1 cellular context compared by ENCODE assay signal in the genomic region with DNA sequence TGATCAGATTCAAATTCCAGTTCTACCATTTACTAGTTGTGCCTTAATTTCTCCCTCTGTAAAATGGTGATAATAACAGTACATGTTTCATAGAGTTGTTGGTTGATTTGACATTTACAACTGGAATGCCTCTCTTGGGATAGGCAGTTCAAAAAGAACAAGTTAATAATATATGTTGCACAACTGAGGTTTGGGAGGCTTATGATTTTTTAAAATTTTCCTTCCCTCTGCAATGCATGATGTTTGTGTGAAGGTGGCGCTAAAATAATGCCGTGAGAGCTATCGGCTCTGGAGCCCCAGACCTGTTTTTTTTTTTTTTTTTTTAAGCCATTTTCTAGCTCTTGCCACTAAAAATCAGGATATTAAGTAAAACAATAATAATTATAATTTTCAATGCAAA.
TF ChIP-seq lines count a peak whose summit lies in the region.

No MANE protein-coding gene starts in this region.

TF ChIP-seq in K562, 482 proteins besides CTCF, POLR2A, EP300 and RAD21:
- TF ChIP-seq ZNF384 (IDR thresholded peaks at IDR 0.05; ENCODE audit: low read depth, low read length) (peak; percentile 98), JUND (IDR thresholded peaks at IDR 0.05; ENCODE audit: borderline replicate concordance, low read depth, low read length) (peak; percentile 24; the same call in 1 of the 2 replicates), JUND (tag; IDR thresholded peaks at IDR 0.05; ENCODE audit: borderline replicate concordance, low read depth, low read length) (no peak), ELF4 (CRISPR knock-in tag; IDR thresholded peaks at IDR 0.05) (no peak), SAFB (IDR thresholded peaks at IDR 0.05; ENCODE audit: borderline replicate concordance, low read depth, low read length) (no peak), E2F3 (CRISPR knock-in tag; IDR thresholded peaks at IDR 0.05) (no peak), SMC3 (conservative IDR thresholded peaks at IDR 0.05; ENCODE audit: insufficient read depth, low read depth, low read length) (peak; percentile 22; the same call in 1 of the 2 replicates), TCF7 (IDR thresholded peaks at IDR 0.05; ENCODE audit: borderline replicate concordance) (no peak), CEBPG (CRISPR knock-in tag; IDR thresholded peaks at IDR 0.05) (peak; percentile 15; the same call in 1 of the 2 replicates), CEBPG (tag; conservative IDR thresholded peaks at IDR 0.05 in 1 of 2, IDR thresholded peaks at IDR 0.05 in 1 of 2) (peak in 1 of 2 experiments; percentile 25; a peak in 2 of 4 replicates), ZKSCAN3 (CRISPR knock-in tag; IDR thresholded peaks at IDR 0.05) (no peak), ETV6 (IDR thresholded peaks at IDR 0.05; ENCODE audit: borderline replicate concordance in 1 of 2, low read depth in 2 of 2, low read length in 1 of 2) (no peak), ETV6 (CRISPR knock-in tag; IDR thresholded peaks at IDR 0.05; ENCODE audit: borderline replicate concordance) (no peak), CEBPB (tag; IDR thresholded peaks at IDR 0.05) (peak; percentile 52)
- TF ChIP-seq, protein P1, sequence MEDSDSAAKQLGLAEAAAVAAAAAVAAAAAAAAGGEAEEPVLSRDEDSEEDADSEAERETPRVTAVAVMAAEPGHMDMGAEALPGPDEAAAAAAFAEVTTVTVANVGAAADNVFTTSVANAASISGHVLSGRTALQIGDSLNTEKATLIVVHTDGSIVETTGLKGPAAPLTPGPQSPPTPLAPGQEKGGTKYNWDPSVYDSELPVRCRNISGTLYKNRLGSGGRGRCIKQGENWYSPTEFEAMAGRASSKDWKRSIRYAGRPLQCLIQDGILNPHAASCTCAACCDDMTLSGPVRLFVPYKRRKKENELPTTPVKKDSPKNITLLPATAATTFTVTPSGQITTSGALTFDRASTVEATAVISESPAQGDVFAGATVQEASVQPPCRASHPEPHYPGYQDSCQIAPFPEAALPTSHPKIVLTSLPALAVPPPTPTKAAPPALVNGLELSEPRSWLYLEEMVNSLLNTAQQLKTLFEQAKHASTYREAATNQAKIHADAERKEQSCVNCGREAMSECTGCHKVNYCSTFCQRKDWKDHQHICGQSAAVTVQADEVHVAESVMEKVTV (CRISPR knock-in tag; IDR thresholded peaks at IDR 0.05): peak; percentile 40; the same call in 1 of the 2 replicates
- TF ChIP-seq, protein P2, sequence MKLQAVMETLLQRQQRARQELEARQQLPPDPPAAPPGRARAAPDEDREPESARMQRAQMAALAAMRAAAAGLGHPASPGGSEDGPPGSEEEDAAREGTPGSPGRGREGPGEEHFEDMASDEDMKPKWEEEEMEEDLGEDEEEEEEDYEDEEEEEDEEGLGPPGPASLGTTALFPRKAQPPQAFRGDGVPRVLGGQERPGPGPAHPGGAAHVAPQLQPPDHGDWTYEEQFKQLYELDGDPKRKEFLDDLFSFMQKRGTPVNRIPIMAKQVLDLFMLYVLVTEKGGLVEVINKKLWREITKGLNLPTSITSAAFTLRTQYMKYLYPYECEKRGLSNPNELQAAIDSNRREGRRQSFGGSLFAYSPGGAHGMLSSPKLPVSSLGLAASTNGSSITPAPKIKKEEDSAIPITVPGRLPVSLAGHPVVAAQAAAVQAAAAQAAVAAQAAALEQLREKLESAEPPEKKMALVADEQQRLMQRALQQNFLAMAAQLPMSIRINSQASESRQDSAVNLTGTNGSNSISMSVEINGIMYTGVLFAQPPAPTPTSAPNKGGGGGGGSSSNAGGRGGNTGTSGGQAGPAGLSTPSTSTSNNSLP (IDR thresholded peaks at IDR 0.05; ENCODE audit: borderline replicate concordance, low read depth, low read length): no peak
- TF ChIP-seq, protein P3, sequence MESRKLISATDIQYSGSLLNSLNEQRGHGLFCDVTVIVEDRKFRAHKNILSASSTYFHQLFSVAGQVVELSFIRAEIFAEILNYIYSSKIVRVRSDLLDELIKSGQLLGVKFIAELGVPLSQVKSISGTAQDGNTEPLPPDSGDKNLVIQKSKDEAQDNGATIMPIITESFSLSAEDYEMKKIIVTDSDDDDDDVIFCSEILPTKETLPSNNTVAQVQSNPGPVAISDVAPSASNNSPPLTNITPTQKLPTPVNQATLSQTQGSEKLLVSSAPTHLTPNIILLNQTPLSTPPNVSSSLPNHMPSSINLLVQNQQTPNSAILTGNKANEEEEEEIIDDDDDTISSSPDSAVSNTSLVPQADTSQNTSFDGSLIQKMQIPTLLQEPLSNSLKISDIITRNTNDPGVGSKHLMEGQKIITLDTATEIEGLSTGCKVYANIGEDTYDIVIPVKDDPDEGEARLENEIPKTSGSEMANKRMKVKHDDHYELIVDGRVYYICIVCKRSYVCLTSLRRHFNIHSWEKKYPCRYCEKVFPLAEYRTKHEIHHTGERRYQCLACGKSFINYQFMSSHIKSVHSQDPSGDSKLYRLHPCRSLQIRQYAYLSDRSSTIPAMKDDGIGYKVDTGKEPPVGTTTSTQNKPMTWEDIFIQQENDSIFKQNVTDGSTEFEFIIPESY (CRISPR knock-in tag; IDR thresholded peaks at IDR 0.05): peak; percentile 43; the same call in 1 of the 2 replicates
